Comparison of ENCODE assay signal across 26 cellular contexts in the genomic region with DNA sequence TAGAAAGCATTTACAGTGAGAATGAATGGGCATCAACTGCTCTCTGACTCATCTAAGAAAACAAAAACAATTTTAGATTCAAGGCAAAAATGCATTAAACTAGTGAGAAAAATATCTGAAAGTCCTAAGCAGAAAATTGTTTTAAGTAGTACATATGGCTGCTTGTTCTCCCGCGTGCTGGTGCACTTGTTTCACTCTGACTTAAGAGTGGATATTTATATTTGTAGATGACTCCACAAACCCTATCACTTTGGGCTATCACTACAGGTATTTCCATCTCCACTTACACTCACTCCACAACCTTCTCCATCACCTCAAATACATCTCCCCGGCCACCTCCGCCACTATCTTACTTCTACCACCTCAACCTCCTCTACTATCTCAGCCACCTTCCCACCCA.
"Had no signal": no experiment of that assay in that cellular context is flagged by ENCODE, and none has a peak within 500 bp of the region (broad histone marks: within the 10 kb centered on the region; RNA-seq: fewer than 3 reads in every experiment).

No MANE protein-coding gene starts in this region.

- H3K4me3 Mint-ChIP-seq: memory B cell; natural killer cell; stimulated activated memory B cell treated with anti-CD40 and anti-IgM and Interleukin-4, amounts not matched to agents 10 μg/mL and 1 μg/mL and 100 μg/mL, for 72 hours; type B pancreatic cell had no signal

- H3K4me1 Mint-ChIP-seq: memory B cell; natural killer cell; stimulated activated memory B cell treated with anti-CD40 and anti-IgM and Interleukin-4, amounts not matched to agents 10 μg/mL and 1 μg/mL and 100 μg/mL, for 72 hours had no signal

- H3K4me3 ChIP-seq: coronary artery, esophagus muscularis mucosa, gastrocnemius medialis, lung, ovary, psoas muscle, skin epidermis, spleen, testis, tibial artery had no signal

- FAIRE-seq: endothelial cell of umbilical vein, keratinocyte had no signal

- H3K4me1 ChIP-seq: esophagus muscularis mucosa, gastrocnemius medialis, psoas muscle, spleen, testis, tibial artery had no signal

- H3K9me3 Mint-ChIP-seq: type B pancreatic cell had no signal

- H3K27me3 ChIP-seq: esophagus muscularis mucosa, gastrocnemius medialis, ovary, testis, tibial artery had no signal

- H3K27ac ChIP-seq: coronary artery, esophagus muscularis mucosa, gastrocnemius medialis, ovary, psoas muscle, spleen, testis, tibial artery had no signal

- H3K36me3 Mint-ChIP-seq: natural killer cell; stimulated activated memory B cell treated with anti-CD40 and anti-IgM and Interleukin-4, amounts not matched to agents 10 μg/mL and 1 μg/mL and 100 μg/mL, for 72 hours; type B pancreatic cell had no signal

- H3K36me3 ChIP-seq: esophagus muscularis mucosa, gastrocnemius medialis, ovary, spleen, tibial artery had no signal

- DNase-seq: dermis blood vessel endothelial cell; effector memory CD4-positive, alpha-beta T cell; gastrocnemius medialis; head of caudate nucleus; left ventricle myocardium superior; natural killer cell; occipital lobe; ovary; posterior cingulate gyrus; psoas muscle; right cardiac atrium; spleen; stimulated activated CD4-positive, alpha-beta T cell treated with anti-CD3 and anti-CD28 coated beads, Interleukin-4, amount 100 ng/mL, for 4 hours; stimulated activated naive CD8-positive, alpha-beta T cell treated with anti-CD3 and anti-CD28 coated beads, Interleukin-15, Interleukin-2, amounts not matched to agents 100 U/mL and 50 U/mL, for 24 hours; substantia nigra; testis; tibial artery had no signal

- ATAC-seq: gastrocnemius medialis; left ventricle myocardium superior; natural killer cell; psoas muscle; right cardiac atrium; stimulated activated memory B cell treated with anti-CD40 and anti-IgM and Interleukin-4, amounts not matched to agents 10 μg/mL and 1 μg/mL and 100 μg/mL, for 72 hours; stimulated activated naive CD8-positive, alpha-beta T cell treated with anti-CD3 and anti-CD28 coated beads, Interleukin-15, Interleukin-2, amounts not matched to agents 100 U/mL and 50 U/mL, for 24 hours had no signal

- H3K9me3 ChIP-seq: esophagus muscularis mucosa, gastrocnemius medialis, ovary, psoas muscle, testis, tibial artery had no signal

- H3K27ac Mint-ChIP-seq: memory B cell; natural killer cell; stimulated activated memory B cell treated with anti-CD40 and anti-IgM and Interleukin-4, amounts not matched to agents 10 μg/mL and 1 μg/mL and 100 μg/mL, for 72 hours; type B pancreatic cell had no signal
